8 cellular contexts compared by ENCODE assay signal in the genomic region with DNA sequence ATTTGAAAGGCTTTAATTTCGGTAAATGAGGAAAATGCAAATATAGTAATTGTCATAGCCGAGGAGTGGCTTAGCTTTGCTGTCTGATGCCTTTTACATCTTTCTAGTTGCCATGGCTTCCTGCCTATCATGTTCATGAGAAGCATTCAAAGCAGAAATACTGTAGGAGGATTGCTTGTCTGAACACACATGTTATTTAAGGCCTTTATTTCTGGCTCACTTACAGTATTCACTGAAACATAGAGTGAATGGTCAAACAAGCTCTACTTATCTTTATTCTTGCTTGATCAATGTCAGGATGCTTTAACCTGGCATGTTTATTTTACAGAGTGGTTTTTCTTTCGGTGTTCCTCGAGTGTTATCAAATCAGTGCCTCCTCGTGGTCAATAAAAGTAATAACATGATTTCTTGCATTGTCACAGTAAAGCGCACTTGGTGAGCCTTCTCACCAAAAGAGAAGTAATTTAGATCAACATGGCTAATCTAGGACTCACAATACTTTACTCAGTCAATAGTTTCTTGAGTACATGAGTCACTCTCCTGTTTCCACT.
DNase-seq lines count a peak whose midpoint lies in the region; TF ChIP-seq lines count a peak whose summit lies in the region.

No MANE protein-coding gene starts in this region.

- no peaks in the 10 kb centered on the region for H3K4me1 ChIP-seq in endodermal cell (ENCODE audit: control insufficient read depth, insufficient read depth, low read length)

- H3K27me3 Mint-ChIP-seq in endodermal cell (ENCODE audit: insufficient read depth) = no peaks in the 10 kb centered on the region
- H3K27me3 Mint-ChIP-seq in activated T-cell treated with anti-CD3 and anti-CD28 coated beads, Interleukin-2, amount 50 U/mL, for 24 hours = no peaks in the 10 kb centered on the region

- no peak overlapping the region for H3K4me3 Mint-ChIP-seq in endodermal cell
- H3K4me3 Mint-ChIP-seq in activated T-cell treated with anti-CD3 and anti-CD28 coated beads, Interleukin-2, amount 50 U/mL, for 24 hours = no peak overlapping the region

- H3K36me3 ChIP-seq in endodermal cell (ENCODE audit: control insufficient read depth, insufficient read depth, low read length) = no peaks in the 10 kb centered on the region

- no peaks in the 10 kb centered on the region for H3K9me3 ChIP-seq in endodermal cell (ENCODE audit: control insufficient read depth, low read length)

- H3K4me3 ChIP-seq in endodermal cell (ENCODE audit: low read length) = no peak overlapping the region

- H3K27ac ChIP-seq in endodermal cell (ENCODE audit: low read depth, low read length) = no peak overlapping the region

- no peaks in the 10 kb centered on the region for H3K4me1 Mint-ChIP-seq in endodermal cell
- no peaks in the 10 kb centered on the region for H3K4me1 Mint-ChIP-seq in activated T-cell treated with anti-CD3 and anti-CD28 coated beads, Interleukin-2, amount 50 U/mL, for 24 hours (ENCODE audit: low read depth)

- WGBS in endodermal cell (ENCODE audit: insufficient coverage in 1 of 2, insufficient read length in 1 of 2), 2 experiments = 42 to 55% methylated on average over 4 to 6 of the region's 6 CpGs

- DNase-seq in NCI-H187 treated with DMSO at 0.1 percent for 48 hours (lab: John Stamatoyannopoulos, UW) (peak; percentile 2), NCI-H187 (lab: John Stamatoyannopoulos, UW) (no peak), NCI-H748 (lab: John Stamatoyannopoulos, UW; ENCODE audit: unreplicated experiment) (peak; percentile 83), endodermal cell (no peak), renal cortical epithelial cell (ENCODE audit: low read depth) (peak; percentile 2), DMS153 treated with DMSO at 0.1 percent for 48 hours (lab: John Stamatoyannopoulos, UW; ENCODE audit: unreplicated experiment) (no peak)
- DNase-seq in stimulated activated CD4-positive, alpha-beta T cell treated with anti-CD3 and anti-CD28 coated beads, Interleukin-12 subunit alpha, Interleukin-12 subunit beta, amount 100 ng/mL, for 4 hours = no peak
- no peak for DNase-seq in activated T-cell treated with anti-CD3 and anti-CD28 coated beads, Interleukin-2, amount 50 U/mL, for 24 hours

- H3K27ac Mint-ChIP-seq in endodermal cell = no peak overlapping the region
- no peak overlapping the region for H3K27ac Mint-ChIP-seq in activated T-cell treated with anti-CD3 and anti-CD28 coated beads, Interleukin-2, amount 50 U/mL, for 24 hours

- H3K9ac ChIP-seq in endodermal cell (ENCODE audit: extremely low read depth, low read length, poor library complexity, severe bottlenecking) = no peak overlapping the region

- peaks cover 5% of the 10 kb centered on the region for H3K9me3 Mint-ChIP-seq in endodermal cell
- peaks cover 9% of the 10 kb centered on the region for H3K9me3 Mint-ChIP-seq in activated T-cell treated with anti-CD3 and anti-CD28 coated beads, Interleukin-2, amount 50 U/mL, for 24 hours

- H3K27me3 ChIP-seq in endodermal cell (ENCODE audit: control insufficient read depth, insufficient read depth, low read length, poor library complexity, severe bottlenecking) = no peaks in the 10 kb centered on the region

- peak; percentile 73 for TF ChIP-seq CTCF in endodermal cell (conservative IDR thresholded peaks at IDR 0.05)

- no peaks in the 10 kb centered on the region for H3K36me3 Mint-ChIP-seq in endodermal cell (ENCODE audit: low read depth)
- H3K36me3 Mint-ChIP-seq in activated T-cell treated with anti-CD3 and anti-CD28 coated beads, Interleukin-2, amount 50 U/mL, for 24 hours (ENCODE audit: low read depth) = no peaks in the 10 kb centered on the region

Comparison
In these comparisons a context has a peak if more than half of its experiments do, and no peak if none do; other contexts are left out.
1. DNase-seq: peak in NCI-H187 treated with DMSO at 0.1 percent for 48 hours (single experiment), NCI-H748 (single experiment) and renal cortical epithelial cell (single experiment); none in NCI-H187 (0 of 2), endodermal cell (single experiment), DMS153 treated with DMSO at 0.1 percent for 48 hours (single experiment), stimulated activated CD4-positive, alpha-beta T cell treated with anti-CD3 and anti-CD28 coated beads, Interleukin-12 subunit alpha, Interleukin-12 subunit beta, amount 100 ng/mL, for 4 hours (single experiment) and activated T-cell treated with anti-CD3 and anti-CD28 coated beads, Interleukin-2, amount 50 U/mL, for 24 hours (single experiment).